ENCODE assay signal across 15 cellular contexts in the genomic region with DNA sequence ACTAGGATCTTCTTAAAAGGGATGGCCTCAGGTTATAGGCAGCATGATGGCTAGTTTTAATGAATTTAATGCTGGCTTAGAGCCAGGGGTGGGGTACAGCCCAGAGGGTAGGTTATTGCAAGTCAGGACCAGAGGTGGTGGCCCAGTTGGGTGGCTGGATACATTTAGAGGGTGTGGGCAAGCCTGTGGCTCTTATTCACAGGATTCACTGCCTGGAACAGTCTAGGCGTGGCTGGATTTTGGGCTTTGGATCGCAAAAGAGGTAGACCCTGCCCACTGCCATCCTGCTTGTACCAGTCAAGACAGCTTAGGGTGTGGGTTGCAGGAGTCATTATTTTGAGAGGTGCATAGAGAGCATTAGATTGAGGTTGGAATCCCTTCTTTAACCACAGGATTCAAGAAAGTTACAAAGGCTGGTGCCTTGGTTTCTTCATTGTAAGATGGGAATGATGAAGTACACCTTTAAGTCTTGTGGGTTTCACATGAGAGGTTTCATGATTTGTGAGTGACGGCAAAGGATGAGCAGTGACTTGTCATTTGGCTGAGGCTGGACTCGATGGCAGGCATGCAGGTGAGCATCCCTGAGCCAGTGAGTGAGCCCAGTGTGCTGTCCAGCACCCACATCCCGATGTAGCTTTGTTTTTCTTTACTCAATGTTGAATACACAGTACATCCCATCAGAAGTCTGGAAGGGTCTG.
DNase-seq lines count a peak whose midpoint lies in the region; ATAC-seq and TF ChIP-seq lines count a peak whose summit lies in the region.
"Had no signal": no experiment of that assay in that cellular context is flagged by ENCODE, and none has a peak within 500 bp of the region (broad histone marks: within the 10 kb centered on the region; RNA-seq: fewer than 3 reads in every experiment).

No MANE protein-coding gene starts in this region.

- ATAC-seq in HG02938 (IDR thresholded peaks at IDR 0.05; ENCODE audit: unreplicated experiment): no peak
- ATAC-seq: CD8-positive, alpha-beta T cell had no signal

- no peaks in the 10 kb centered on the region for H3K9me3 Mint-ChIP-seq in CD14-positive monocyte
- H3K9me3 Mint-ChIP-seq: CD8-positive, alpha-beta T cell had no signal

- intact Hi-C loops in CD14-positive monocyte (cut with micrococcal nuclease): loop anchor here in 1 of 2 donors (2.0 kb wide), 1 partner anchor 15 kb away; no protein-coding TSS in a partner anchor
- intact Hi-C loops in stomach (cut with DNase I; ENCODE audit: low total_unique reads): no loop called here

- H3K36me3 ChIP-seq in stomach: no peaks in the 10 kb centered on the region

- peak overlapping the region in 6 of 7 donors; percentile 91 to 97 (median 95) for H3K27ac Mint-ChIP-seq in CD14-positive monocyte

- H3K27me3 ChIP-seq in stomach: no peaks in the 10 kb centered on the region

- H3K4me1 ChIP-seq in stomach: peaks cover 21 to 74% (median 58%) of the 10 kb centered on the region in 4 donors

- peaks cover 7 to 23% of the 10 kb centered on the region in 2 donors for H3K36me3 Mint-ChIP-seq in CD14-positive monocyte
- H3K36me3 Mint-ChIP-seq: CD8-positive, alpha-beta T cell had no signal

- TF ChIP-seq EP300 in Ishikawa (IDR thresholded peaks at IDR 0.05; ENCODE audit: borderline replicate concordance) (no peak), stomach (IDR thresholded peaks at IDR 0.05) (no peak)

- no peak for TF ChIP-seq POLR2A in erythroblast (IDR thresholded peaks at IDR 0.05; ENCODE audit: low read length)
- TF ChIP-seq POLR2A in stomach (IDR thresholded peaks at IDR 0.05): no peak

- H3K27me3 Mint-ChIP-seq in CD14-positive monocyte (ENCODE audit: low read depth in 3 of 3): peaks cover under 1 to 4% (median 1%) of the 10 kb centered on the region in 3 donors

- TF ChIP-seq RAD21 in Ishikawa (IDR thresholded peaks at IDR 0.05; ENCODE audit: low read depth): no peak

- TF ChIP-seq CTCF in CD14-positive monocyte (IDR thresholded peaks at IDR 0.05) (no peak), stomach (IDR thresholded peaks at IDR 0.05) (no peak)

- peak overlapping the region in 4 of 5 donors; percentile 77 to 87 (median 83) for H3K27ac ChIP-seq in stomach

- DNase-seq in CD14-positive monocyte (ENCODE audit: low spot score) (no peak), erythroblast (lab: John Stamatoyannopoulos, UW) (peak; percentile 28 to 47), stomach (no peak), activated gamma-delta T cell (lab: John Stamatoyannopoulos, UW) (no peak), HT-29 (ENCODE audit: low spot score) (no peak)
- DNase-seq: activated naive CD8-positive, alpha-beta T cell treated with anti-CD3 and anti-CD28 coated beads for 36 hours; CD8-positive, alpha-beta T cell; cortex of kidney; midbrain; NCI-H1436 treated with DMSO at 0.1 percent for 48 hours; NCI-H748 treated with DMSO at 0.1 percent for 48 hours; SHP77 treated with DMSO at 0.1 percent for 48 hours; T1000 had no signal

- H3K4me3 Mint-ChIP-seq in CD14-positive monocyte: no peak overlapping the region
- H3K4me3 Mint-ChIP-seq: activated naive CD8-positive, alpha-beta T cell treated with anti-CD3 and anti-CD28 coated beads for 36 hours; CD8-positive, alpha-beta T cell had no signal

- H3K4me3 ChIP-seq in stomach: no peak overlapping the region

- H3K9me3 ChIP-seq in stomach: no peaks in the 10 kb centered on the region

- WGBS in stomach, 5 donors: 83 to 96% (median 91%) methylated on average over 4 to 5 of the region's 5 CpGs

- peaks cover 73% of the 10 kb centered on the region for H3K4me1 Mint-ChIP-seq in CD14-positive monocyte

TF ChIP-seq in Ishikawa, 13 proteins besides CTCF, POLR2A, EP300 and RAD21:
- TF ChIP-seq TAF1 (IDR thresholded peaks at IDR 0.05; ENCODE audit: low read depth): no peak
- TF ChIP-seq, protein P1, sequence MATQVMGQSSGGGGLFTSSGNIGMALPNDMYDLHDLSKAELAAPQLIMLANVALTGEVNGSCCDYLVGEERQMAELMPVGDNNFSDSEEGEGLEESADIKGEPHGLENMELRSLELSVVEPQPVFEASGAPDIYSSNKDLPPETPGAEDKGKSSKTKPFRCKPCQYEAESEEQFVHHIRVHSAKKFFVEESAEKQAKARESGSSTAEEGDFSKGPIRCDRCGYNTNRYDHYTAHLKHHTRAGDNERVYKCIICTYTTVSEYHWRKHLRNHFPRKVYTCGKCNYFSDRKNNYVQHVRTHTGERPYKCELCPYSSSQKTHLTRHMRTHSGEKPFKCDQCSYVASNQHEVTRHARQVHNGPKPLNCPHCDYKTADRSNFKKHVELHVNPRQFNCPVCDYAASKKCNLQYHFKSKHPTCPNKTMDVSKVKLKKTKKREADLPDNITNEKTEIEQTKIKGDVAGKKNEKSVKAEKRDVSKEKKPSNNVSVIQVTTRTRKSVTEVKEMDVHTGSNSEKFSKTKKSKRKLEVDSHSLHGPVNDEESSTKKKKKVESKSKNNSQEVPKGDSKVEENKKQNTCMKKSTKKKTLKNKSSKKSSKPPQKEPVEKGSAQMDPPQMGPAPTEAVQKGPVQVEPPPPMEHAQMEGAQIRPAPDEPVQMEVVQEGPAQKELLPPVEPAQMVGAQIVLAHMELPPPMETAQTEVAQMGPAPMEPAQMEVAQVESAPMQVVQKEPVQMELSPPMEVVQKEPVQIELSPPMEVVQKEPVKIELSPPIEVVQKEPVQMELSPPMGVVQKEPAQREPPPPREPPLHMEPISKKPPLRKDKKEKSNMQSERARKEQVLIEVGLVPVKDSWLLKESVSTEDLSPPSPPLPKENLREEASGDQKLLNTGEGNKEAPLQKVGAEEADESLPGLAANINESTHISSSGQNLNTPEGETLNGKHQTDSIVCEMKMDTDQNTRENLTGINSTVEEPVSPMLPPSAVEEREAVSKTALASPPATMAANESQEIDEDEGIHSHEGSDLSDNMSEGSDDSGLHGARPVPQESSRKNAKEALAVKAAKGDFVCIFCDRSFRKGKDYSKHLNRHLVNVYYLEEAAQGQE (IDR thresholded peaks at IDR 0.05; ENCODE audit: low read depth): peak; percentile 33; the same call in 1 of the 2 replicates

Comparison
In these comparisons a context has a peak if more than half of its experiments do, and no peak if none do; other contexts are left out.
1. DNase-seq: peak in erythroblast (2 of 2); none in CD14-positive monocyte (single experiment), stomach (single experiment), activated gamma-delta T cell (single experiment) and HT-29 (single experiment).